In the genomic region with DNA sequence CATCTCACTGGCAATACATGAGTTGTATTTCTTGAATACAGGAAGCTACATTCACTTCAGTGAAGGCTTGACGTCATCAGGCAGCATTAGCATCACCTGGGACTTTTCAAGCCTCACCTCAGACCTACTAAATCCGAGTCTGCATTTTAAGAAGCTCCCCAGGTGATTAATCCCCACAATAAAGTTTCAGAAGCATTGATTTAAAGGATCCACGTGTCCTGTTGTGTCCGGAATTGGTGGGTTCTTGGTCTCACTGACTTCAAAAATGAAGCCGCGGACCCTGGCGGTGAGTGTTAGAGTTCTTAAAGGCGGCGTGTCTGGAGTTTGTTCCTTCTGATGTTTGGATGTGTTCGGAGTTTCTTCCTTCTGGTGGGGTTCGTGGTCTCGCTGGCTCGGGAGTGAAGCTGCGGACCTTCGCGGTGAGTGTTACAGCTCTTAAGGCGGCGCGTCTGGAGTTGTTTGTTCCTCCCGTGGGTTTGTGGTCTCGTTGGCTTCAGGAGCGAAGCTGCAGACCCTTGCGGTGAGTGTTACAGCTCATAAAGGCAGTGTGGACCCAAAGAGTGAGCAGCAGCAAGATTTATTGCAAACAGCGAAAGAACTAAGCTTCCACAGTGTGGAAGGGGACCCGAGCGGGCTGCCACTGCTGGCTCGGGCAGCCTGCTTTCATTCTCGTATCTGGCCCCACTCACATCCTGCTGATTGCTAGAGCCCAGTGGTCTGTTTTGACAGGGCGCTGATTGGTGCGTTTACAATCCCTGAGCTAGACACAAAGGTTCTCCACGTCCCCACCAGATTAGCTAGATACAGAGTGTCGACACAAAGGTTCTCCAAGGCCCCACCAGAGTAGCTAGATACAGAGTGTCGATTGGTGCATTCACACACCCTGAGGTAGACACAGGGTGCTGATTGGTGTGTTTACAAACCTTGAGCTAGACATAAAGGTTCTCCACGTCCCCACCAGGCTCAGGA, we compare ENCODE assay signal across 8 cellular contexts.
DNase-seq lines count a peak whose midpoint lies in the region; ATAC-seq and TF ChIP-seq lines count a peak whose summit lies in the region.
"Not testable (repeated sequence)": the region's sequence is repeated elsewhere in the genome, so short reads cannot be mapped to it uniquely, and the experiment has no call there.

No MANE protein-coding gene starts in this region.

- H3K27ac ChIP-seq in rectal smooth muscle tissue (ENCODE audit: low read depth, low read length) = not testable (repeated sequence)

- H3K4me3 Mint-ChIP-seq in central memory CD8-positive, alpha-beta T cell = peak overlapping the region; percentile 93
- peak overlapping the region; percentile 89 for H3K4me3 Mint-ChIP-seq in stimulated activated naive CD8-positive, alpha-beta T cell treated with anti-CD3 and anti-CD28 coated beads, Interleukin-15, Interleukin-2, amounts not matched to agents 100 ng/mL and 50 ng/mL, for 24 hours

- peak overlapping the region; percentile 55 for H3K4me3 ChIP-seq in GM12875 (ENCODE audit: low read depth, low read length)
- H3K4me3 ChIP-seq in rectal smooth muscle tissue (ENCODE audit: low read length) = peak overlapping the region; percentile 46

- ATAC-seq in GM21381 (IDR thresholded peaks at IDR 0.05; ENCODE audit: unreplicated experiment) = peak; percentile 83
- ATAC-seq in HG03045 (IDR thresholded peaks at IDR 0.05; ENCODE audit: unreplicated experiment) = peak; percentile 80
- ATAC-seq in central memory CD8-positive, alpha-beta T cell (replicated peaks; ENCODE audit: extremely low read depth, poor library complexity, severe bottlenecking) = peak; percentile 100

- H3K36me3 ChIP-seq in rectal smooth muscle tissue (ENCODE audit: control insufficient read depth, insufficient read depth, low read length) = not testable (repeated sequence)

- not testable (repeated sequence) for H3K4me1 ChIP-seq in rectal smooth muscle tissue (ENCODE audit: control insufficient read depth, insufficient read depth, low read length)

- H3K9me3 Mint-ChIP-seq in central memory CD8-positive, alpha-beta T cell; stimulated activated naive CD8-positive, alpha-beta T cell treated with anti-CD3 and anti-CD28 coated beads, Interleukin-15, Interleukin-2, amounts not matched to agents 100 ng/mL and 50 ng/mL, for 24 hours: not testable (repeated sequence)

- peaks cover 10% of the 10 kb centered on the region for H3K36me3 Mint-ChIP-seq in central memory CD8-positive, alpha-beta T cell (ENCODE audit: insufficient read depth)
- H3K36me3 Mint-ChIP-seq in stimulated activated naive CD8-positive, alpha-beta T cell treated with anti-CD3 and anti-CD28 coated beads, Interleukin-15, Interleukin-2, amounts not matched to agents 100 ng/mL and 50 ng/mL, for 24 hours (ENCODE audit: low read depth) = not testable (repeated sequence)

- H3K27me3 Mint-ChIP-seq in central memory CD8-positive, alpha-beta T cell; stimulated activated naive CD8-positive, alpha-beta T cell treated with anti-CD3 and anti-CD28 coated beads, Interleukin-15, Interleukin-2, amounts not matched to agents 100 ng/mL and 50 ng/mL, for 24 hours: not testable (repeated sequence)

- H3K27ac Mint-ChIP-seq in central memory CD8-positive, alpha-beta T cell (ENCODE audit: low read depth) = peak overlapping the region; percentile 94
- peak overlapping the region; percentile 89 for H3K27ac Mint-ChIP-seq in stimulated activated naive CD8-positive, alpha-beta T cell treated with anti-CD3 and anti-CD28 coated beads, Interleukin-15, Interleukin-2, amounts not matched to agents 100 ng/mL and 50 ng/mL, for 24 hours

- not testable (repeated sequence) for H3K9ac ChIP-seq in rectal smooth muscle tissue (ENCODE audit: low read length)

- 0 out of 2 replicates have a peak, but pooled peaks have one; percentile 3 for TF ChIP-seq CTCF in GM12875 (IDR thresholded peaks at IDR 0.05; ENCODE audit: borderline replicate concordance, insufficient read depth, low read depth, low read length)

- DNase-seq in NOMO-1 treated with DMSO at 0.1 percent for 48 hours (lab: John Stamatoyannopoulos, UW; ENCODE audit: unreplicated experiment) = peak; percentile 58
- peak; percentile 54 for DNase-seq in activated CD8-positive, alpha-beta memory T cell treated with anti-CD3 and anti-CD28 coated beads, Interleukin-2, amount 50 U/mL, for 4 hours
- peak; percentile 23 to 67 for DNase-seq in central memory CD8-positive, alpha-beta T cell (ENCODE audit: low spot score in 2 of 2)

- H3K4me1 Mint-ChIP-seq in central memory CD8-positive, alpha-beta T cell = peaks cover 11% of the 10 kb centered on the region
- H3K4me1 Mint-ChIP-seq in stimulated activated naive CD8-positive, alpha-beta T cell treated with anti-CD3 and anti-CD28 coated beads, Interleukin-15, Interleukin-2, amounts not matched to agents 100 ng/mL and 50 ng/mL, for 24 hours (ENCODE audit: low read depth) = peaks cover 25% of the 10 kb centered on the region

- not testable (repeated sequence) for H3K27me3 ChIP-seq in rectal smooth muscle tissue (ENCODE audit: control insufficient read depth, insufficient read depth, low read length)
